ENCODE assay signal across 37 cellular contexts in the genomic region with DNA sequence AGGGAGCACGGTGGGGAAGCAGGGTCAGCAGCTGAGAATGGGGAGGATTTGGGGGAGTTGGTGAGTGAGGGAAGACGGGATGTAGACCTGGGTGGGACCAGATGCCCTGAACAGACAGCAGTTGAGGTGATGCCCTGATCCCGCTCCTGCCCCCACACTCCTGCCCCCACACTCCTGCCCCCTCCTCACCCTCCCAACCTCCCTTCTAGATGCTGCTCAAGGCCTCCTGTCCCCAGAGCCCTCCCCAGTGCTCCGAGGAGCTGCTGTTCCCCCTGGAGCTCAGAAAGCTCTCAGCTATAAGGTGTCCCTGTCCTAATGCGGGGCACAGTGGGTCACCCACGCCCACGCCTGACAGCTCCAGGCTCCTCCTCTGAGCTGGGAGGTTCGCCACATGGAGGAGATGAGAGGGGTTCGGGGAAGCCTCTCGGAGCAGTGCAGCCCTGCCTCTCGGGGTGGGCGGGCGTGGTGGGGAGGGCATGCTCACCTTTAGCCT.
"Had no signal": no experiment of that assay in that cellular context is flagged by ENCODE, and none has a peak within 500 bp of the region (broad histone marks: within the 10 kb centered on the region; RNA-seq: fewer than 3 reads in every experiment).

No MANE protein-coding gene starts in this region.

- H3K36me3 ChIP-seq: adrenal gland, ascending aorta, breast epithelium, gastrocnemius medialis, WERI-Rb-1 had no signal

- H3K4me3 ChIP-seq: adrenal gland, ascending aorta, breast epithelium, esophagus muscularis mucosa, gastrocnemius medialis had no signal

- H3K4me3 Mint-ChIP-seq: activated B cell treated with CpG ODN at 0.5 μM for 24 hours; activated CD4-positive, alpha-beta memory T cell treated with anti-CD3 and anti-CD28 coated beads for 36 hours; activated CD8-positive, alpha-beta memory T cell treated with anti-CD3 and anti-CD28 coated beads, Interleukin-2, amount 10 ng/mL, durations not matched to agents 7 days and 5 days; activated CD8-positive, alpha-beta T cell treated with anti-CD3 and anti-CD28 coated beads, Interleukin-2, amount 10 ng/mL, durations not matched to agents 7 days and 5 days; activated naive CD4-positive, alpha-beta T cell treated with anti-CD3 and anti-CD28 coated beads for 36 hours; activated naive CD4-positive, alpha-beta T cell treated with anti-CD3 and anti-CD28 coated beads, Interleukin-2, amount 50 U/mL, for 24 hours; activated naive CD8-positive, alpha-beta T cell treated with anti-CD3 and anti-CD28 coated beads for 36 hours; activated naive CD8-positive, alpha-beta T cell treated with anti-CD3 and anti-CD28 coated beads, Interleukin-2, amount 50 U/mL, for 24 hours; activated T-helper 1 cell treated with anti-CD3 and anti-CD28 coated beads, Interleukin-12 subunit alpha, Interleukin-12 subunit beta, Interleukin-2, Interleukin-4 antibody, amounts not matched to agents 30 ng/mL and 10 ng/mL and 1 ng/mL, durations not matched to agents 14 hours and 24 hours and 36 hours; brain; central memory CD8-positive, alpha-beta T cell; effector memory CD8-positive, alpha-beta T cell; T-helper 17 cell; T-helper 2 cell treated with Interferon-gamma antibody and Interleukin-4, amounts not matched to agents 5 μg/mL and 100 μg/mL, for 36 hours had no signal

- H3K27me3 ChIP-seq: adrenal gland, ascending aorta, breast epithelium, gastrocnemius medialis had no signal

- H3K36me3 Mint-ChIP-seq: activated CD4-positive, alpha-beta memory T cell treated with anti-CD3 and anti-CD28 coated beads for 36 hours; activated CD8-positive, alpha-beta memory T cell treated with anti-CD3 and anti-CD28 coated beads, Interleukin-2, amount 10 ng/mL, durations not matched to agents 7 days and 5 days; activated naive CD4-positive, alpha-beta T cell treated with anti-CD3 and anti-CD28 coated beads, Interleukin-2, amount 50 U/mL, for 24 hours; activated naive CD8-positive, alpha-beta T cell treated with anti-CD3 and anti-CD28 coated beads for 36 hours had no signal

- ATAC-seq: activated CD4-positive, CD25-positive, alpha-beta regulatory T cell treated with anti-CD3 and anti-CD28 coated beads, Interleukin-2, amount 50 U/mL, for 24 hours; activated CD8-positive, alpha-beta memory T cell treated with anti-CD3 and anti-CD28 coated beads, Interleukin-2, amount 10 ng/mL, durations not matched to agents 7 days and 5 days; activated CD8-positive, alpha-beta T cell treated with anti-CD3 and anti-CD28 coated beads, Interleukin-2, amount 10 ng/mL, durations not matched to agents 7 days and 5 days; activated naive CD8-positive, alpha-beta T cell treated with anti-CD3 and anti-CD28 coated beads, Interleukin-2, amount 50 U/mL, for 24 hours; effector memory CD8-positive, alpha-beta T cell; foreskin keratinocyte; gastrocnemius medialis; T-helper 17 cell had no signal

- H3K27me3 Mint-ChIP-seq: activated CD4-positive, alpha-beta memory T cell treated with anti-CD3 and anti-CD28 coated beads for 36 hours; activated CD8-positive, alpha-beta memory T cell treated with anti-CD3 and anti-CD28 coated beads, Interleukin-2, amount 10 ng/mL, durations not matched to agents 7 days and 5 days; activated naive CD4-positive, alpha-beta T cell treated with anti-CD3 and anti-CD28 coated beads, Interleukin-2, amount 50 U/mL, for 24 hours; activated naive CD8-positive, alpha-beta T cell treated with anti-CD3 and anti-CD28 coated beads for 36 hours; activated naive CD8-positive, alpha-beta T cell treated with anti-CD3 and anti-CD28 coated beads, Interleukin-2, amount 50 U/mL, for 24 hours; brain; T-helper 17 cell had no signal

- H3K27ac Mint-ChIP-seq: activated B cell treated with CpG ODN at 0.5 μM for 24 hours; activated CD4-positive, alpha-beta memory T cell treated with anti-CD3 and anti-CD28 coated beads for 36 hours; activated CD8-positive, alpha-beta memory T cell treated with anti-CD3 and anti-CD28 coated beads, Interleukin-2, amount 10 ng/mL, durations not matched to agents 7 days and 5 days; activated CD8-positive, alpha-beta T cell treated with anti-CD3 and anti-CD28 coated beads, Interleukin-2, amount 10 ng/mL, durations not matched to agents 7 days and 5 days; activated naive CD4-positive, alpha-beta T cell treated with anti-CD3 and anti-CD28 coated beads for 36 hours; activated naive CD4-positive, alpha-beta T cell treated with anti-CD3 and anti-CD28 coated beads, Interleukin-2, amount 50 U/mL, for 24 hours; activated naive CD8-positive, alpha-beta T cell treated with anti-CD3 and anti-CD28 coated beads for 36 hours; activated naive CD8-positive, alpha-beta T cell treated with anti-CD3 and anti-CD28 coated beads, Interleukin-2, amount 50 U/mL, for 24 hours; activated T-helper 1 cell treated with anti-CD3 and anti-CD28 coated beads, Interleukin-12 subunit alpha, Interleukin-12 subunit beta, Interleukin-2, Interleukin-4 antibody, amounts not matched to agents 30 ng/mL and 10 ng/mL and 1 ng/mL, durations not matched to agents 14 hours and 24 hours and 36 hours; activated T-helper 2 cell treated with anti-CD3 and anti-CD28 coated beads, Interferon-gamma antibody, Interleukin-2, Interleukin-4, amounts not matched to agents 10 μg/mL and 5 μg/mL and 100 μg/mL, durations not matched to agents 14 hours and 24 hours and 36 hours; brain; effector memory CD8-positive, alpha-beta T cell; T-helper 2 cell treated with Interferon-gamma antibody and Interleukin-4, amounts not matched to agents 5 μg/mL and 100 μg/mL, for 36 hours had no signal

- FAIRE-seq: colon had no signal

- H3K4me1 ChIP-seq: adrenal gland, ascending aorta, breast epithelium, foreskin keratinocyte, gastrocnemius medialis had no signal

- H3K9me3 Mint-ChIP-seq: activated B cell treated with CpG ODN at 0.5 μM for 24 hours; activated CD4-positive, alpha-beta memory T cell treated with anti-CD3 and anti-CD28 coated beads for 36 hours; activated naive CD4-positive, alpha-beta T cell treated with anti-CD3 and anti-CD28 coated beads for 36 hours; activated naive CD4-positive, alpha-beta T cell treated with anti-CD3 and anti-CD28 coated beads, Interleukin-2, amount 50 U/mL, for 24 hours; activated naive CD8-positive, alpha-beta T cell treated with anti-CD3 and anti-CD28 coated beads for 36 hours; activated naive CD8-positive, alpha-beta T cell treated with anti-CD3 and anti-CD28 coated beads, Interleukin-2, amount 50 U/mL, for 24 hours; activated T-helper 1 cell treated with anti-CD3 and anti-CD28 coated beads, Interleukin-12 subunit alpha, Interleukin-12 subunit beta, Interleukin-2, Interleukin-4 antibody, amounts not matched to agents 30 ng/mL and 10 ng/mL and 1 ng/mL, durations not matched to agents 14 hours and 24 hours and 36 hours; activated T-helper 2 cell treated with anti-CD3 and anti-CD28 coated beads, Interferon-gamma antibody, Interleukin-2, Interleukin-4, amounts not matched to agents 10 μg/mL and 5 μg/mL and 100 μg/mL, durations not matched to agents 14 hours and 24 hours and 36 hours; brain; central memory CD8-positive, alpha-beta T cell; effector memory CD8-positive, alpha-beta T cell; T-helper 2 cell treated with Interferon-gamma antibody and Interleukin-4, amounts not matched to agents 5 μg/mL and 100 μg/mL, for 36 hours had no signal

- H3K4me1 Mint-ChIP-seq: activated B cell treated with CpG ODN at 0.5 μM for 24 hours; activated CD8-positive, alpha-beta memory T cell treated with anti-CD3 and anti-CD28 coated beads, Interleukin-2, amount 10 ng/mL, durations not matched to agents 7 days and 5 days; activated naive CD4-positive, alpha-beta T cell treated with anti-CD3 and anti-CD28 coated beads, Interleukin-2, amount 50 U/mL, for 24 hours; activated naive CD8-positive, alpha-beta T cell treated with anti-CD3 and anti-CD28 coated beads for 36 hours; activated naive CD8-positive, alpha-beta T cell treated with anti-CD3 and anti-CD28 coated beads, Interleukin-2, amount 50 U/mL, for 24 hours had no signal

- H3K9me3 ChIP-seq: adrenal gland, ascending aorta, breast epithelium, esophagus muscularis mucosa, gastrocnemius medialis had no signal

- H3K27ac ChIP-seq: adrenal gland, ascending aorta, breast epithelium, esophagus muscularis mucosa, foreskin keratinocyte, gastrocnemius medialis, WERI-Rb-1 had no signal

- DNase-seq: activated B cell treated with CpG ODN at 0.5 μM for 24 hours; activated CD4-positive, alpha-beta memory T cell treated with anti-CD3 and anti-CD28 coated beads for 36 hours; activated CD4-positive, alpha-beta T cell treated with anti-CD3 and anti-CD28 coated beads for 48 hours; activated CD8-positive, alpha-beta memory T cell treated with anti-CD3 and anti-CD28 coated beads, Interleukin-2, amount 10 ng/mL, durations not matched to agents 7 days and 5 days; activated CD8-positive, alpha-beta memory T cell treated with anti-CD3 and anti-CD28 coated beads, Interleukin-2, amount 50 U/mL, for 4 hours; activated CD8-positive, alpha-beta T cell treated with anti-CD3 and anti-CD28 coated beads, Interleukin-2, amount 10 ng/mL, durations not matched to agents 7 days and 5 days; activated effector memory CD4-positive, alpha-beta T cell treated with anti-CD3 and anti-CD28 coated beads, Interleukin-2, amount 50 U/mL, for 16 hours; activated naive CD4-positive, alpha-beta T cell treated with anti-CD3 and anti-CD28 coated beads for 36 hours; activated naive CD8-positive, alpha-beta T cell treated with anti-CD3 and anti-CD28 coated beads for 36 hours; activated naive CD8-positive, alpha-beta T cell treated with anti-CD3 and anti-CD28 coated beads, Interleukin-2, amount 50 U/mL, for 24 hours; activated T-cell treated with anti-CD3 and anti-CD28 coated beads, Interleukin-2, amount 50 U/mL, for 1 hour; activated T-cell treated with anti-CD3 and anti-CD28 coated beads, Interleukin-2, amount 50 U/mL, for 48 hours; adrenal gland; amygdala; cortex of kidney; dermis blood vessel endothelial cell; effector CD4-positive, alpha-beta T cell; effector memory CD8-positive, alpha-beta T cell; erythroblast; foreskin keratinocyte; gastrocnemius medialis; glutamatergic neuron; T-helper 1 cell; T-helper 17 cell; T1000; WERI-Rb-1 had no signal
